In the genomic region with DNA sequence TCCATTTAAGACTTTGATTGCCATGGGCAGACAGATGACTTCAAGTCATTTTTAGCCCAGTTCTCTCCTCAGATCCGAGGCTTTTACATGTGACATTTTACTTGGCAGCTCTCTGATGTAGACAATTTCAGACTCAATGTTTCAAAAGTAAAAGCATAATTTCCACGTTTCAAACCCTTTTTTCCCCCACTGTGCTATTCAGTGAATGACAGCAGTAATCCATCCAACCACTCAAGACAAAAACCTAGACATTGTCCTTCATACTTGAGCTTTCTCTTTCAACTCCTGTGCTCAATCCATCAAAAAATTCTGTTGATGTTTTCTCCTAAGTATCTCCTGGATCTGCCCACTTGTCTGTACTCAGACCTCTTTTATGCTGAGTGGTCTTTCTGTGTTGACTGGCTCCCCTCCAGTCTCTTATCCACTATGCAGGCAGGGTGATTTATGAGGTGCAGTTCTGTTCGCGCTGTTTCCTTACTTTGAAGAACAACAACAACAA, we compare ENCODE assay signal across 9 cellular contexts.
"Had no signal": no experiment of that assay in that cellular context is flagged by ENCODE, and none has a peak within 500 bp of the region (broad histone marks: within the 10 kb centered on the region; RNA-seq: fewer than 3 reads in every experiment).

No MANE protein-coding gene starts in this region.

- H3K27ac Mint-ChIP-seq: HFFc6, IgD-negative memory B cell had no signal

- H3K36me3 ChIP-seq: HAP-1 had no signal

- H3K4me1 Mint-ChIP-seq: IgD-negative memory B cell had no signal

- H3K9ac ChIP-seq: GM23248 had no signal

- H3K9me3 ChIP-seq: HAP-1 had no signal

- H2AFZ ChIP-seq: GM23248 had no signal

- H3K36me3 Mint-ChIP-seq: IgD-negative memory B cell had no signal

- FAIRE-seq: HepG2 had no signal

- ATAC-seq: HCT116, HepG2 had no signal

- DNase-seq: GM23248, GOT3, H7, HFFc6 had no signal

- H3K27ac ChIP-seq: GM23248, HL-60 had no signal

- H3K9me3 Mint-ChIP-seq: IgD-negative memory B cell had no signal

- H3K4me3 ChIP-seq: GM23248, HAP-1 had no signal

- H3K4me3 Mint-ChIP-seq: HFFc6, IgD-negative memory B cell had no signal
